ENCODE assay signal across 8 cellular contexts in the genomic region with DNA sequence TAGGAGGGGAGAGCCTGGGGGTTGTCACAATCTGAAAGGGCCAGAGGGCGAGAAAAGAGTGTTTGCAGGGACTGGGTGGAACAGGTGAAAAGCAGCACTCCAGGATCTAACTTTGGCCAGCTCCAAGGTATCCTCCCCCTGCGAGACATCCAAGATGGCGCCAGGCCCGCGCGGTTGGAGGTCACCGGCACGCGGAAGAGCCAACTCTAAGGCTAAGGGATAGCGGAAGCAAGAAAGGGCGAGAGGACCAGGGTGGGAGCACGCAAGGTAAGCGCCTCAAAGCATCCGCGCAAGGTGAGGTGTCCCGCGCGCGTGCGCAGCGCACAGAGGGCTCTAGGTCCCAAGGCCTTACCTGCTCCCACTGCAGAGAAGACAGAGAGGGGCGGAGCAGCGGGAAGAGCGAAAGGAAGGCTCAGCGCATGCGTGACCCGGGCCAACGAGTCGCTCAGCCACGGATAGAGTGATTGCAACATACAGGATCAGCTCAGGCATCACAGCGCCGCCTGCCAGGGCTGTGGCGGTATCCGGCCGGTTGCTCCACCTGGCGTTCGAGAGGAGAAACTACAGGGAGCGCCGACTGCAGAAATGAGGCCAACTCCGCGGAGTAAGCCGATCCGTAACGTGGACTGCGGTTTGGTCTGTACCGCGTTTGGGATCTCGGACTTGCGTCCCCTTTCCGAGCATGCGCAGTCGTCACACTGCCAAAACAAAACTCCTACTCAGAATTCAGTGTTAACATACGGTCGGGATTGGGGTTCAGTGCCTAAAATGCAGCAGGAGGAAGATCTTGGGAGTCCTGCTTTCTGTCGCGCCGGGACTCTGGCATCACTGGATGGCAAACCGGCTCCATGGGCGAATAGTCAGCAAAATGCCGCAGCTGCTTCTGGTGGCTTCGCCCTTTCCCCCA. TPM values are rescaled to one million over a fixed set of nuclear protein-coding genes. Genes with fewer than 3 reads are reported as not detected.
DNase-seq lines count a peak whose midpoint lies in the region; ATAC-seq and TF ChIP-seq lines count a peak whose summit lies in the region.

A gene (minus strand): TSS at position 383 of the 907 bp plus-strand sequence. CDS start 3,469 bp downstream, outside the sequence.

- TF ChIP-seq CTCF in C4-2B (conservative IDR thresholded peaks at IDR 0.05): peak; percentile 99
- TF ChIP-seq CTCF in colonic mucosa (IDR thresholded peaks at IDR 0.05): peak; percentile 97

- H3K27me3 ChIP-seq in colonic mucosa (no peaks in the 10 kb centered on the region), layer of hippocampus (ENCODE audit: control insufficient read depth, insufficient read depth, low read length) (no peaks in the 10 kb centered on the region)

- peaks cover 7% of the 10 kb centered on the region for H3K4me1 ChIP-seq in colonic mucosa

- ATAC-seq in GM19324 (IDR thresholded peaks at IDR 0.05; ENCODE audit: low FRiP score, unreplicated experiment) (peak; percentile 97), HG03469 (IDR thresholded peaks at IDR 0.05; ENCODE audit: unreplicated experiment) (peak; percentile 83)

- peak within 1 kb of the TSS; percentile 71 to 79 for H3K9ac ChIP-seq in colonic mucosa (ENCODE audit: low read depth in 2 of 2, low read length in 2 of 2)

- H3K36me3 ChIP-seq in colonic mucosa: no peaks in the 10 kb centered on the region

- H3K9me3 ChIP-seq in colonic mucosa: no peaks in the 10 kb centered on the region

- peak within 1 kb of the TSS; percentile 91 for H3K27ac ChIP-seq in C4-2B
- H3K27ac ChIP-seq in colonic mucosa: peak within 1 kb of the TSS; percentile 79
- peak within 1 kb of the TSS; percentile 97 for H3K27ac ChIP-seq in layer of hippocampus (ENCODE audit: low read depth, low read length)

- H3K4me3 ChIP-seq in colonic mucosa: peak within 1 kb of the TSS; percentile 57

- DNase-seq in NCI-H526 (lab: John Stamatoyannopoulos, UW) (peak; percentile 98 to 99), colonic mucosa (peak; percentile 97)
- DNase-seq in activated CD4-positive, alpha-beta T cell treated with anti-CD3 and anti-CD28 coated beads for 48 hours: peak; percentile 98
- DNase-seq in stimulated activated CD4-positive, alpha-beta T cell treated with anti-CD3 and anti-CD28 coated beads, Interleukin-1b, Interleukin-23, amount 100 ng/mL, for 4 hours (ENCODE audit: low read depth in 2 of 2): peak; percentile 93 to 96

- intact Hi-C loops in colonic mucosa (cut with DNase I): loop anchor here (2.0 kb wide), 2 partner anchors 51 to 133 kb away; no protein-coding TSS in a partner anchor

RNA-seq across cellular contexts. Expression of the gene that starts here (rescaled TPM):
- total RNA-seq in colonic mucosa: 100 to 1,000 TPM; 346 to 392 TPM

Comparison
In these comparisons a context has a peak if more than half of its experiments do, and no peak if none do; other contexts are left out.
1. Peak in every context shown above with its lines: DNase-seq, ATAC-seq, H3K4me3 ChIP-seq and H3K27ac ChIP-seq.